In genomic region chr7:145183069-145183468, GRCh38 we compare ENCODE assay signal across 19 cellular contexts.
DNase-seq lines count a peak whose midpoint lies in the region; ATAC-seq, FAIRE-seq and TF ChIP-seq lines count a peak whose summit lies in the region.
"Had no signal": no experiment of that assay in that cellular context is flagged by ENCODE, and none has a peak within 500 bp of the region (broad histone marks: within the 10 kb centered on the region; RNA-seq: fewer than 3 reads in every experiment).

No MANE protein-coding gene starts in this region.

- 16% methylated on average over 4 of the region's 4 CpGs for WGBS in mammary epithelial cell (ENCODE audit: low coverage, missing lambda C conversion rate)
- WGBS in K562 (ENCODE audit: insufficient coverage, low coverage, missing lambda C conversion rate) = 0% methylated on average over 4 of the region's 4 CpGs

- no peak overlapping the region for H3K27ac ChIP-seq in mammary epithelial cell (ENCODE audit: insufficient read depth, low read depth, low read length)
- no peak overlapping the region for H3K27ac ChIP-seq in K562 (ENCODE audit: extremely low read depth, low read depth, low read length)
- H3K27ac ChIP-seq: 22Rv1, BLaER1, GM23248 had no signal

- ATAC-seq in K562 = no peak
- ATAC-seq: HCT116 had no signal

- no peaks in the 10 kb centered on the region for H3K27me3 Mint-ChIP-seq in MCF 10A (ENCODE audit: insufficient read depth, unreplicated experiment)
- H3K27me3 Mint-ChIP-seq: CD4-positive, alpha-beta memory T cell had no signal

- in situ Hi-C loops in mammary epithelial cell (cut with MboI; ENCODE audit: low sequenced_read_pairs in 2 of 2) = no loop called here
- in situ Hi-C loops in K562 (cut with MboI) = no loop called here

- H3K9ac ChIP-seq in mammary epithelial cell (ENCODE audit: insufficient read depth, low read length) (no peak overlapping the region), K562 (ENCODE audit: insufficient read depth in 1 of 2, low read depth in 2 of 2, low read length in 2 of 2) (no peak overlapping the region)
- H3K9ac ChIP-seq: BLaER1, GM23248 had no signal

- no peak for TF ChIP-seq CTCF in MCF 10A (IDR thresholded peaks at IDR 0.05; ENCODE audit: unreplicated experiment)
- no peak for TF ChIP-seq CTCF in mammary epithelial cell (conservative IDR thresholded peaks at IDR 0.05 in 1 of 2, IDR thresholded peaks at IDR 0.05 in 1 of 2; ENCODE audit: extremely low read depth in 1 of 2, insufficient read depth in 1 of 2, low read depth in 1 of 2, low read length in 2 of 2)
- no peak for TF ChIP-seq CTCF in K562 (IDR thresholded peaks at IDR 0.05 in 2 of 3, conservative IDR thresholded peaks at IDR 0.05 in 1 of 3; ENCODE audit: insufficient read depth in 2 of 3, low read depth in 1 of 3, low read length in 3 of 3)

- H3K4me1 ChIP-seq in mammary epithelial cell (ENCODE audit: insufficient read depth, low read length) = no peaks in the 10 kb centered on the region
- no peaks in the 10 kb centered on the region for H3K4me1 ChIP-seq in K562 (replicated peaks in 1 of 2; ENCODE audit: control insufficient read depth in 2 of 2, insufficient read depth in 2 of 2, low read length in 2 of 2)
- H3K4me1 ChIP-seq: BLaER1 had no signal

- TF ChIP-seq EP300 in K562 (IDR thresholded peaks at IDR 0.05; ENCODE audit: low read length) = no peak

- intact Hi-C loops in MCF 10A (cut with micrococcal nuclease) (no loop called here), mammary epithelial cell (cut with micrococcal nuclease) (no loop called here), K562 (cut with micrococcal nuclease) (no loop called here)

- no peak overlapping the region for H3K4me3 ChIP-seq in mammary epithelial cell (replicated peaks in 1 of 3; ENCODE audit: insufficient read depth in 1 of 3, low read depth in 2 of 3, low read length in 3 of 3)
- no peak overlapping the region for H3K4me3 ChIP-seq in K562
- H3K4me3 ChIP-seq: BLaER1, GM23248 had no signal

- H3K9me1 ChIP-seq in K562 (ENCODE audit: control insufficient read depth, insufficient read depth, low read length) = no peaks in the 10 kb centered on the region

- no peak for FAIRE-seq in K562 (lab: Jason Lieb, UNC)
- no peak for FAIRE-seq in urothelium cell line (lab: Jason Lieb, UNC)
- FAIRE-seq: GM12891, H54 had no signal

- peak overlapping the region; percentile 8 for H3K4me3 Mint-ChIP-seq in MCF 10A (ENCODE audit: unreplicated experiment)
- H3K4me3 Mint-ChIP-seq: CD14-positive monocyte; CD4-positive, alpha-beta memory T cell; HFFc6 had no signal

- POLR2A ChIA-PET in MCF 10A (lab: Yijun Ruan, JAX) = no interaction called here
- POLR2A ChIA-PET in K562 (lab: Yijun Ruan, JAX) = no interaction called here

- no peak for TF ChIP-seq POLR2A in K562 (conservative IDR thresholded peaks at IDR 0.05)

- peaks cover 8% of the 10 kb centered on the region for H3K9me3 Mint-ChIP-seq in MCF 10A (ENCODE audit: unreplicated experiment)
- H3K9me3 Mint-ChIP-seq: CD4-positive, alpha-beta memory T cell had no signal

- H2AFZ ChIP-seq in mammary epithelial cell (ENCODE audit: low read depth, low read length) (no peak overlapping the region), K562 (ENCODE audit: low read depth, low read length) (no peak overlapping the region)
- H2AFZ ChIP-seq: GM23248 had no signal

- peak overlapping the region; percentile 17 for H3K27ac Mint-ChIP-seq in MCF 10A (ENCODE audit: low read depth, unreplicated experiment)
- H3K27ac Mint-ChIP-seq: CD14-positive monocyte; CD4-positive, alpha-beta memory T cell; HFFc6 had no signal

- dilution Hi-C loops in mammary epithelial cell (cut with HindIII; ENCODE audit: low sequenced_read_pairs) = no loop called here

- H4K20me1 ChIP-seq in mammary epithelial cell (ENCODE audit: insufficient read depth, low read length) (no peaks in the 10 kb centered on the region), K562 (replicated peaks; ENCODE audit: control insufficient read depth, insufficient read depth, low read length) (no peaks in the 10 kb centered on the region)
- H4K20me1 ChIP-seq: BLaER1 had no signal

- BruUV-seq in MCF 10A (replicated peaks; lab: Mats Ljungman, UMichigan) = no TSS peak
- no TSS peak for BruUV-seq in mammary epithelial cell (replicated peaks; lab: Mats Ljungman, UMichigan)
- no TSS peak for BruUV-seq in K562 (replicated peaks; lab: Mats Ljungman, UMichigan)

- no peaks in the 10 kb centered on the region for H3K79me2 ChIP-seq in mammary epithelial cell (ENCODE audit: insufficient read depth, low read length)
- no peaks in the 10 kb centered on the region for H3K79me2 ChIP-seq in K562 (ENCODE audit: control insufficient read depth, insufficient read depth, low read length)

- H3K27me3 ChIP-seq in mammary epithelial cell (ENCODE audit: insufficient read depth, low read length) = no peaks in the 10 kb centered on the region
- H3K27me3 ChIP-seq in K562 (ENCODE audit: control insufficient read depth in 2 of 2, insufficient read depth in 2 of 2, low read length in 2 of 2) = no peaks in the 10 kb centered on the region
- H3K27me3 ChIP-seq: BLaER1 had no signal

- H3K36me3 ChIP-seq in mammary epithelial cell (ENCODE audit: insufficient read depth, low read length) (no peaks in the 10 kb centered on the region), K562 (ENCODE audit: control insufficient read depth, insufficient read depth, low read length) (no peaks in the 10 kb centered on the region)
- H3K36me3 ChIP-seq: BLaER1 had no signal

- DNase-seq in MCF 10A (ENCODE audit: unreplicated experiment) (no peak), mammary epithelial cell (no peak), M059J (ENCODE audit: low read depth) (peak; percentile 46), K562 (ENCODE audit: extremely low read depth in 1 of 4, low spot score in 3 of 4) (no peak), urothelium cell line (ENCODE audit: low spot score) (peak; percentile 9), anterior cingulate cortex (lab: John Stamatoyannopoulos, UW) (no peak), DMS153 (lab: John Stamatoyannopoulos, UW) (no peak), activated gamma-delta T cell (lab: John Stamatoyannopoulos, UW) (no peak)
- DNase-seq: CD4-positive, alpha-beta memory T cell; DMS79 treated with DMSO at 0.1 percent for 48 hours; GF-D8; GM23248; HFFc6 had no signal

- peaks cover 3% of the 10 kb centered on the region for H3K9me3 ChIP-seq in mammary epithelial cell (replicated peaks; ENCODE audit: insufficient read depth, low read length)
- H3K9me3 ChIP-seq in K562 (replicated peaks; ENCODE audit: control insufficient read depth, insufficient read depth, low read depth, low read length) = no peaks in the 10 kb centered on the region
- H3K9me3 ChIP-seq: BLaER1 had no signal

- CTCF ChIA-PET in MCF 10A (lab: Yijun Ruan, JAX) (no interaction called here), mammary epithelial cell (lab: Charles Lee; ENCODE audit: low non-redundant PET) (no interaction called here), K562 (lab: Yijun Ruan, JAX; ENCODE audit: low intra/inter-chr PET ratio) (no interaction called here)

- H3K36me3 Mint-ChIP-seq in MCF 10A (ENCODE audit: insufficient read depth, unreplicated experiment) = no peaks in the 10 kb centered on the region
- H3K36me3 Mint-ChIP-seq: CD14-positive monocyte; CD4-positive, alpha-beta memory T cell had no signal

- no peak for TF ChIP-seq RAD21 in K562 (CRISPR knock-in tag; conservative IDR thresholded peaks at IDR 0.05 in 1 of 2, IDR thresholded peaks at IDR 0.05 in 1 of 2)

- H3K4me2 ChIP-seq in mammary epithelial cell (ENCODE audit: insufficient read depth, low read depth, low read length) (no peak overlapping the region), K562 (ENCODE audit: insufficient read depth, low read length) (no peak overlapping the region)
- H3K4me2 ChIP-seq: BLaER1 had no signal

- H3K4me1 Mint-ChIP-seq in MCF 10A (ENCODE audit: insufficient read depth, unreplicated experiment) = peaks cover 17% of the 10 kb centered on the region
- H3K4me1 Mint-ChIP-seq: CD14-positive monocyte; CD4-positive, alpha-beta memory T cell had no signal

TF ChIP-seq in K562, 482 proteins besides CTCF, POLR2A, EP300 and RAD21 (continues in another document):
- no peak for TF ChIP-seq ZBTB33 (CRISPR knock-in tag; IDR thresholded peaks at IDR 0.05)
- peak; percentile 20; the same call in 1 of the 2 replicates for TF ChIP-seq CBFA2T2 (conservative IDR thresholded peaks at IDR 0.05)
- no peak for TF ChIP-seq ZNF146 (CRISPR knock-in tag; IDR thresholded peaks at IDR 0.05; ENCODE audit: unreplicated experiment)
- no peak for TF ChIP-seq FIP1L1 (IDR thresholded peaks at IDR 0.05; ENCODE audit: low read depth, low read length, poor library complexity, severe bottlenecking)
- TF ChIP-seq ZNF408 (CRISPR knock-in tag; IDR thresholded peaks at IDR 0.05; ENCODE audit: low read depth) = no peak
- TF ChIP-seq STAT5B (CRISPR knock-in tag; IDR thresholded peaks at IDR 0.05) = no peak
- no peak for TF ChIP-seq ZNF511 (CRISPR knock-in tag; IDR thresholded peaks at IDR 0.05)
- no peak for TF ChIP-seq SMARCB1 (IDR thresholded peaks at IDR 0.05; ENCODE audit: insufficient read length, low read depth)
- 0 out of 2 replicates have a peak, but pooled peaks have one; percentile 26 for TF ChIP-seq RAD51 (IDR thresholded peaks at IDR 0.05; ENCODE audit: borderline replicate concordance, low read depth)
- no peak for TF ChIP-seq POLR2B (IDR thresholded peaks at IDR 0.05; ENCODE audit: low read depth, partially characterized antibody)
- TF ChIP-seq ZNF174 (CRISPR knock-in tag; IDR thresholded peaks at IDR 0.05) = no peak
- no peak for TF ChIP-seq ZNF79 (CRISPR knock-in tag; IDR thresholded peaks at IDR 0.05; ENCODE audit: low read depth)
- TF ChIP-seq NCOR1 (IDR thresholded peaks at IDR 0.05) = no peak

Comparison
In these comparisons a context has a peak if more than half of its experiments do, and no peak if none do; other contexts are left out.
1. DNase-seq: peak in M059J (single experiment) and urothelium cell line (single experiment); none in MCF 10A (single experiment), mammary epithelial cell (single experiment), K562 (0 of 4), anterior cingulate cortex (0 of 58), DMS153 (single experiment) and activated gamma-delta T cell (single experiment).